ENCODE assay signal across 8 cellular contexts in the genomic region with DNA sequence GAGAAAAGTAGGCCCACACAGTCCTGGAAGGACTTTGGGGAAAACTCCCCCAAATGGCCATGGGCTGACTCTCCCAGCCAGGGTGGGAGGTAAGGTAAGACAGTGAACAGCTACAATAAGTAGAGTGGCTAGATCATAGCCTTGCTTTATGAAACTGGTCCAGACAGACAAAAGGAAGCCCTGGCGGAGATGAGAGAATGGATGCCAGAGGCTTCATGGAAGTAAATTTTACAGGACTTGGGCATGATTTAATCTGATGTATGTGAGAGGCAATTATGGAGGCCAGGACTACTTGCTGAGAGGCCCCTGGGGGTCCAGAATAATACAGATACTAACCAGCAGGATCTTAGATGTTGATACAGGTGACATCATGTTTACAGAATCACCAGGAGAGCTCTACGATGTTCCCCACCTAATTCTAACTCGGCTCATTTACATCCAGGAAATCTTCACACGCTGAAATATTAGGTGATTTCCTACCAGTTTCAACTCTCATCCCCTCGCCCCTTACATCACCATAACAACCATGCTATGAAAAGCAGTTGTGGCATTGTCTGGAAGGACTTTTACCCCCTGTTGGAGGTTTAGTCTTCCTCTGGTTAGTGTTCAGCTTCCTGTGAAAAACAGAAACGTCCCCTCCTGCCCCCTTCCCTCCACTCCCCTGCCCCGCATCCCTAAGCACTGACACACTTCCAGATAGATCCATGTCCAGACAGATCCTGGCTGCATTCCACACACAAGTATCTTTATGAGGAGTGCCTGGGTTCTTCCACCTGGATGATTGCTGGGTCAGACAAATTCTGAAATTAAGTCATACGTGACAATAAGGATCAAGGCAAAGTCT. TPM values are rescaled to one million over a fixed set of nuclear protein-coding genes. Genes with fewer than 3 reads are reported as not detected.
A peak's percentile ranks its signal among the peaks of the same experiment; 100 is the strongest.
DNase-seq lines count a peak whose midpoint lies in the region; ATAC-seq and TF ChIP-seq lines count a peak whose summit lies in the region.

No MANE protein-coding gene starts in this region.

- no peak overlapping the region for H2BK5ac ChIP-seq in mesenchymal stem cell (ENCODE audit: low read depth, low read length, poor library complexity, severe bottlenecking)

- H2BK120ac ChIP-seq in mesenchymal stem cell (ENCODE audit: low read depth, low read length), result no peak overlapping the region

- DNase-seq in GM10266 (ENCODE audit: extremely low spot score) (peak; percentile 45), NCI-H774 (lab: John Stamatoyannopoulos, UW) (peak; percentile 37), mesenchymal stem cell (no peak), hepatic stellate cell (ENCODE audit: low spot score) (no peak), lower lobe of right lung (no peak)

- no peak overlapping the region for H2AFZ ChIP-seq in mesenchymal stem cell (ENCODE audit: low read depth, low read length)

- no peak overlapping the region for H3K9ac ChIP-seq in mesenchymal stem cell (ENCODE audit: low read length)

- H3K18ac ChIP-seq in mesenchymal stem cell (ENCODE audit: low read depth in 1 of 2, low read length in 2 of 2), result no peak overlapping the region

- H3K36me3 ChIP-seq in mesenchymal stem cell (ENCODE audit: control insufficient read depth in 1 of 2, insufficient read depth in 2 of 2, low read depth in 1 of 2, low read length in 2 of 2) (no peaks in the 10 kb centered on the region), lower lobe of right lung (no peaks in the 10 kb centered on the region)

- TF ChIP-seq CTCF in GM10266 (IDR thresholded peaks at IDR 0.05; ENCODE audit: control insufficient read depth, insufficient read depth, low read depth, missing control alignments), result no peak
- TF ChIP-seq CTCF in lower lobe of right lung (IDR thresholded peaks at IDR 0.05), result no peak

- no peak overlapping the region for H4K91ac ChIP-seq in mesenchymal stem cell (ENCODE audit: low read length)

- no peaks in the 10 kb centered on the region for H3K79me1 ChIP-seq in mesenchymal stem cell (replicated peaks; ENCODE audit: low read length, poor library complexity, severe bottlenecking)

- H3K14ac ChIP-seq in mesenchymal stem cell (ENCODE audit: low read length in 2 of 2), result no peak overlapping the region

- H2AK5ac ChIP-seq in mesenchymal stem cell (ENCODE audit: low read length, severe bottlenecking), result peak overlapping the region; percentile 31

- H4K8ac ChIP-seq in mesenchymal stem cell (ENCODE audit: low read length), result no peak overlapping the region

- no peak overlapping the region for H2BK15ac ChIP-seq in mesenchymal stem cell (ENCODE audit: low read depth, poor library complexity, severe bottlenecking)

- H2BK12ac ChIP-seq in mesenchymal stem cell (ENCODE audit: low read length in 2 of 2), result no peak overlapping the region

- peak overlapping the region; percentile 58 for H3K27ac ChIP-seq in mesenchymal stem cell (ENCODE audit: low read length, poor library complexity, severe bottlenecking)
- H3K27ac ChIP-seq in lower lobe of right lung, result no peak overlapping the region

- intact Hi-C loops in lower lobe of right lung (cut with DNase I), result no loop called here

- H3K4me3 ChIP-seq in mesenchymal stem cell (ENCODE audit: insufficient read depth in 1 of 2, low read depth in 1 of 2, low read length in 2 of 2) (no peak overlapping the region), lower lobe of right lung (no peak overlapping the region)

- 61% methylated on average over 7 of the region's 8 CpGs for WGBS in mesenchymal stem cell

- H3K4me1 ChIP-seq in mesenchymal stem cell (ENCODE audit: control insufficient read depth, insufficient read depth, low read depth, low read length) (peaks cover 5% of the 10 kb centered on the region), lower lobe of right lung (no peaks in the 10 kb centered on the region)

- ATAC-seq in HG02588 (IDR thresholded peaks at IDR 0.05; ENCODE audit: unreplicated experiment) (peak; percentile 45), lower lobe of right lung (no peak), GM19328 (IDR thresholded peaks at IDR 0.05; ENCODE audit: unreplicated experiment) (no peak), HG03159 (IDR thresholded peaks at IDR 0.05; ENCODE audit: unreplicated experiment) (no peak)

- H3K4ac ChIP-seq in mesenchymal stem cell (ENCODE audit: low read depth in 1 of 2, low read length in 2 of 2), result no peak overlapping the region

- H3K9me3 ChIP-seq in mesenchymal stem cell (ENCODE audit: control insufficient read depth, low read length) (no peaks in the 10 kb centered on the region), lower lobe of right lung (no peaks in the 10 kb centered on the region)

- peak overlapping the region; percentile 4 for H3K4me2 ChIP-seq in mesenchymal stem cell (ENCODE audit: low read length, poor library complexity, severe bottlenecking)

- H3K27me3 ChIP-seq in mesenchymal stem cell (ENCODE audit: control insufficient read depth in 1 of 2, insufficient read depth in 1 of 2, low read length in 2 of 2), result no peaks in the 10 kb centered on the region
- H3K27me3 ChIP-seq in lower lobe of right lung (ENCODE audit: low read depth), result no peaks in the 10 kb centered on the region

- no peak overlapping the region for H3K23ac ChIP-seq in mesenchymal stem cell (ENCODE audit: low read length in 2 of 2)

RNA-seq across cellular contexts. Expression of gene NT5DC3, which starts 39.5 kb away (rescaled TPM):
- polyA plus RNA-seq in mesenchymal stem cell (2013, experiment 1 of 2), result 2.5 TPM
- polyA plus RNA-seq in mesenchymal stem cell (2013, experiment 2 of 2), result 2.4 TPM
- total RNA-seq in lower lobe of right lung, result 4.0 TPM

RNA-seq across cellular contexts. Expression of gene HSP90B1, which starts 49.7 kb away (rescaled TPM):
- 898 TPM for polyA plus RNA-seq in mesenchymal stem cell (2013, experiment 1 of 2)
- polyA plus RNA-seq in mesenchymal stem cell (2013, experiment 2 of 2), result 923 TPM
- total RNA-seq in lower lobe of right lung, result 666 TPM

Comparison
In these comparisons a context has a peak if more than half of its experiments do, and no peak if none do; other contexts are left out.
1. DNase-seq: peak in GM10266 (single experiment) and NCI-H774 (single experiment); none in mesenchymal stem cell (single experiment), hepatic stellate cell (single experiment) and lower lobe of right lung (single experiment).